In genomic region chr2:231711677-231712461, GRCh38 we compare ENCODE assay signal across 9 cellular contexts. TPM values are rescaled to one million over a fixed set of nuclear protein-coding genes. Genes with fewer than 3 reads are reported as not detected.
DNase-seq lines count a peak whose midpoint lies in the region; ATAC-seq, FAIRE-seq and TF ChIP-seq lines count a peak whose summit lies in the region.
"Had no signal": no experiment of that assay in that cellular context is flagged by ENCODE, and none has a peak within 500 bp of the region (broad histone marks: within the 10 kb centered on the region; RNA-seq: fewer than 3 reads in every experiment).

No MANE protein-coding gene starts in this region.

- peaks cover 28% of the 10 kb centered on the region for H3K4me1 Mint-ChIP-seq in activated naive CD8-positive, alpha-beta T cell (ENCODE audit: low read depth)

- H3K36me3 ChIP-seq in keratinocyte (ENCODE audit: control insufficient read depth in 2 of 2, extremely low read depth in 1 of 2, insufficient read depth in 2 of 2, low read length in 2 of 2) (peaks cover 9 to 15% of the 10 kb centered on the region in 2 experiments), stomach smooth muscle (ENCODE audit: control insufficient read depth in 2 of 2, insufficient read depth in 2 of 2, low read length in 2 of 2) (peaks cover 9 to 15% of the 10 kb centered on the region in 2 donors)

- H3K27me3 Mint-ChIP-seq in activated naive CD8-positive, alpha-beta T cell: no peaks in the 10 kb centered on the region

- no peaks in the 10 kb centered on the region for H3K9me3 Mint-ChIP-seq in activated naive CD8-positive, alpha-beta T cell (ENCODE audit: low read depth)

- H3K4me3 ChIP-seq in keratinocyte (ENCODE audit: control insufficient read depth in 2 of 3, extremely low read depth in 1 of 3, insufficient read depth in 2 of 3, low read depth in 1 of 3, low read length in 3 of 3): peak overlapping the region; percentile 70 to 93 (median 72)
- peak overlapping the region; percentile 69 to 87 for H3K4me3 ChIP-seq in stomach smooth muscle (ENCODE audit: low read length in 2 of 2)

- H3K27ac ChIP-seq in keratinocyte (ENCODE audit: control insufficient read depth, insufficient read depth, low read length): peak overlapping the region; percentile 21
- H3K27ac ChIP-seq in stomach smooth muscle (ENCODE audit: low read length): peak overlapping the region; percentile 69

- dilution Hi-C loops in keratinocyte (cut with MboI; ENCODE audit: extremely low pct_ligation_motif_present, low sequenced_read_pairs): no loop called here

- H3K9ac ChIP-seq in keratinocyte (ENCODE audit: control insufficient read depth, extremely low read depth, insufficient read depth, low read length): peak overlapping the region; percentile 92
- H3K9ac ChIP-seq in stomach smooth muscle (ENCODE audit: low read length in 2 of 2): peak overlapping the region; percentile 72 to 97

- H3K27me3 ChIP-seq in keratinocyte (ENCODE audit: control insufficient read depth, extremely low read depth, insufficient read depth, low read length): no peaks in the 10 kb centered on the region
- no peaks in the 10 kb centered on the region for H3K27me3 ChIP-seq in stomach smooth muscle (ENCODE audit: control insufficient read depth in 1 of 2, insufficient read depth in 2 of 2, low read length in 2 of 2)

- H3K36me3 Mint-ChIP-seq in activated naive CD8-positive, alpha-beta T cell: peaks cover 19% of the 10 kb centered on the region

- H2AFZ ChIP-seq in keratinocyte (ENCODE audit: control insufficient read depth, low read length): no peak overlapping the region

- H3K9me3 ChIP-seq in keratinocyte (ENCODE audit: control insufficient read depth, low read depth, low read length): no peaks in the 10 kb centered on the region
- no peaks in the 10 kb centered on the region for H3K9me3 ChIP-seq in stomach smooth muscle (ENCODE audit: control insufficient read depth in 2 of 2, low read length in 2 of 2)

- H3K4me3 Mint-ChIP-seq in activated naive CD8-positive, alpha-beta T cell: peak overlapping the region; percentile 99

- H3K79me2 ChIP-seq in keratinocyte (ENCODE audit: control insufficient read depth, insufficient read depth, low read length): peaks cover 41% of the 10 kb centered on the region

- no peaks in the 10 kb centered on the region for H3K9me1 ChIP-seq in keratinocyte (ENCODE audit: control insufficient read depth, extremely low read depth, insufficient read depth, low read length)

- ATAC-seq in GM21381 (IDR thresholded peaks at IDR 0.05; ENCODE audit: unreplicated experiment): no peak

- peak; percentile 34 for DNase-seq in DMS53 (lab: John Stamatoyannopoulos, UW)
- DNase-seq in DMS53 treated with DMSO at 0.1 percent for 48 hours (lab: John Stamatoyannopoulos, UW; ENCODE audit: unreplicated experiment): no peak
- DNase-seq in keratinocyte (ENCODE audit: low read depth, low spot score): no peak
- DNase-seq in NCI-H2227 treated with DMSO at 0.1 percent for 48 hours (lab: John Stamatoyannopoulos, UW): no peak
- DNase-seq in DMS79 treated with DMSO at 0.1 percent for 48 hours (lab: John Stamatoyannopoulos, UW): no peak

- peaks cover 16% of the 10 kb centered on the region for H3K4me1 ChIP-seq in keratinocyte (ENCODE audit: control insufficient read depth, extremely low read depth, insufficient read depth, low read length)
- H3K4me1 ChIP-seq in stomach smooth muscle (ENCODE audit: control insufficient read depth, insufficient read depth, low read length): peaks cover 46% of the 10 kb centered on the region

- TF ChIP-seq CTCF in keratinocyte (optimal IDR thresholded peaks at IDR 0.05 in 1 of 3, IDR thresholded peaks at IDR 0.05 in 1 of 3, conservative IDR thresholded peaks at IDR 0.05 in 1 of 3; ENCODE audit: extremely low read depth in 1 of 3, insufficient read depth in 2 of 3, low read length in 3 of 3): no peak

- FAIRE-seq in keratinocyte (lab: Jason Lieb, UNC): no peak
- FAIRE-seq: A204.1 had no signal

- peak overlapping the region; percentile 74 for H3K4me2 ChIP-seq in keratinocyte (ENCODE audit: control insufficient read depth, extremely low read depth, insufficient read depth, low read depth, low read length)

- H4K20me1 ChIP-seq in keratinocyte (ENCODE audit: control insufficient read depth, extremely low read depth, insufficient read depth, low read length): peaks cover 32% of the 10 kb centered on the region

- peak overlapping the region; percentile 99 for H3K27ac Mint-ChIP-seq in activated naive CD8-positive, alpha-beta T cell

RNA-seq across cellular contexts. Expression of gene PTMA, which starts 3.5 kb away (rescaled TPM):
- 200 to 691 TPM (median 598 TPM) in 3 replicates for polyA plus RNA-seq in keratinocyte
- 225 TPM for polyA plus RNA-seq in keratinocyte (2011; ENCODE audit: low read depth)
- polyA plus RNA-seq in keratinocyte (2011; cell fraction: cytosol; rRNA removed): 365 and 669 TPM in 2 replicates
- 172 and 224 TPM in 2 replicates for polyA plus RNA-seq in keratinocyte (2011; cell fraction: nucleus; rRNA removed)
- polyA plus RNA-seq in keratinocyte (2012; ENCODE audit: low replicate concordance): 295 and 1,005 TPM in 2 replicates
- polyA minus RNA-seq in keratinocyte: 30.7 to 59.6 TPM (median 58.6 TPM) in 3 replicates
- 399 TPM for polyA minus RNA-seq in keratinocyte (2011; cell fraction: cytosol; rRNA and poly(A)+ RNA removed)
- 57.3 and 58.8 TPM in 2 replicates for polyA minus RNA-seq in keratinocyte (2011; cell fraction: nucleus; rRNA and poly(A)+ RNA removed)
